16 cellular contexts compared by ENCODE assay signal in the genomic region with DNA sequence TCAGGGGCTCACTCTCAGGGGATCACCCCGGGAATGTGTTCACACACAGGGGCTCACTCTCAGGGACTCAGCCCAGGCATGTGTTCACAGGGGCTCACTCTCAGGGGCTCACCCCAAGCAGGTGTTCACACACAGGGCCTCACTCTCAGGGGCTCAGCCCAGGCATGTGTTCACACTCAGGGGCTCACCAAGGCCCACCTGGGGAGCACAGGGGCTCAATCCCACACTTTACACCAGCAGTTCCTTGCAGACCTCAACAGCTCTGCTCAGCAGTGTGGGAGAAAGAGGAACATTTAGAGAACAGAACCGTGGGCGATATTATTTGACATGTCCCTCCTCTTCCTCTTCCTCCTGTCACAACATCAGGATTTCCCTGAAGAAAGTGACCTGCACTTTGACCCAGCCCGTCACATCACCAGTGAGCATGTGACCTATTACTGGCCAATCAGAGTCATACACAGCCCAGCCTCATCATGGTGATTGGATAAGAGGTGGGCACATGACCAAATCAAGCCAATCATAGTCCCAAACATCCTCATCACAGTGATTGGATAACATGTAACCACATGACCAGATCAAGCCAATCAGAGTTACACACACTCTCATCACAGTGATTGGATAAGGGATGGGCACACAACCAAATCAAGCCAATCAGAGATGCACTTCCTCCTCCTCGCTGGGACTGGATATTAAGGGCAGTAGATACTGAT.
DNase-seq lines count a peak whose midpoint lies in the region; ATAC-seq and TF ChIP-seq lines count a peak whose summit lies in the region.
"Had no signal": no experiment of that assay in that cellular context is flagged by ENCODE, and none has a peak within 500 bp of the region (broad histone marks: within the 10 kb centered on the region; RNA-seq: fewer than 3 reads in every experiment).

No MANE protein-coding gene starts in this region.

- no peaks in the 10 kb centered on the region for H3K4me1 Mint-ChIP-seq in activated CD8-positive, alpha-beta T cell treated with anti-CD3 and anti-CD28 coated beads for 36 hours (ENCODE audit: low read depth)
- H3K4me1 Mint-ChIP-seq in activated CD8-positive, alpha-beta T cell treated with anti-CD3 and anti-CD28 coated beads, Interleukin-2, amount 10 ng/mL, durations not matched to agents 7 days and 5 days (ENCODE audit: low read depth): no peaks in the 10 kb centered on the region
- H3K4me1 Mint-ChIP-seq in activated T-helper 17 cell treated with anti-CD3 and anti-CD28 coated beads, Interleukin-2, amount 50 U/mL, for 72 hours: no peaks in the 10 kb centered on the region
- H3K4me1 Mint-ChIP-seq in activated T-helper 1 cell treated with anti-CD3 and anti-CD28 coated beads, Interleukin-12 subunit alpha, Interleukin-12 subunit beta, Interleukin-2, Interleukin-4 antibody, amounts not matched to agents 30 ng/mL and 10 ng/mL and 1 ng/mL, durations not matched to agents 14 hours and 24 hours and 36 hours (ENCODE audit: low read depth): no peaks in the 10 kb centered on the region
- H3K4me1 Mint-ChIP-seq: T-helper 17 cell had no signal

- no peaks in the 10 kb centered on the region for H3K36me3 ChIP-seq in Karpas-422 (ENCODE audit: insufficient read depth, low read length)
- H3K36me3 ChIP-seq in upper lobe of right lung: no peaks in the 10 kb centered on the region
- H3K36me3 ChIP-seq in left ventricle myocardium inferior: no peaks in the 10 kb centered on the region
- H3K36me3 ChIP-seq in GM23248 (ENCODE audit: low read depth): no peaks in the 10 kb centered on the region

- H4K20me1 ChIP-seq in Karpas-422 (ENCODE audit: insufficient read depth, low read depth, low read length) (no peaks in the 10 kb centered on the region), GM23248 (ENCODE audit: insufficient read depth) (no peaks in the 10 kb centered on the region)

- no peak overlapping the region for H3K4me3 Mint-ChIP-seq in activated CD8-positive, alpha-beta T cell treated with anti-CD3 and anti-CD28 coated beads for 36 hours
- no peak overlapping the region for H3K4me3 Mint-ChIP-seq in activated CD8-positive, alpha-beta T cell treated with anti-CD3 and anti-CD28 coated beads, Interleukin-2, amount 10 ng/mL, durations not matched to agents 7 days and 5 days
- H3K4me3 Mint-ChIP-seq in activated T-helper 17 cell treated with anti-CD3 and anti-CD28 coated beads, Interleukin-2, amount 50 U/mL, for 72 hours: no peak overlapping the region
- H3K4me3 Mint-ChIP-seq in activated T-helper 1 cell treated with anti-CD3 and anti-CD28 coated beads, Interleukin-12 subunit alpha, Interleukin-12 subunit beta, Interleukin-2, Interleukin-4 antibody, amounts not matched to agents 30 ng/mL and 10 ng/mL and 1 ng/mL, durations not matched to agents 14 hours and 24 hours and 36 hours: no peak overlapping the region
- H3K4me3 Mint-ChIP-seq: activated T-cell treated with anti-CD3 and anti-CD28 coated beads, Interleukin-2, amount 50 U/mL, for 24 hours; T-helper 17 cell; type B pancreatic cell had no signal

- H3K9ac ChIP-seq in Karpas-422 (ENCODE audit: low read length) (no peak overlapping the region), GM23248 (no peak overlapping the region)

- no peak overlapping the region for H3K27ac ChIP-seq in Karpas-422 (ENCODE audit: low read length)
- H3K27ac ChIP-seq in upper lobe of right lung: no peak overlapping the region
- H3K27ac ChIP-seq in left ventricle myocardium inferior (replicated peaks): no peak overlapping the region
- no peak overlapping the region for H3K27ac ChIP-seq in GM23248

- H3K9me2 ChIP-seq in Karpas-422 (replicated peaks; ENCODE audit: insufficient read depth, low read length) (no peaks in the 10 kb centered on the region), GM23248 (ENCODE audit: insufficient read depth) (no peaks in the 10 kb centered on the region)

- H3K9me3 ChIP-seq in Karpas-422 (ENCODE audit: low read length) (peaks cover 7% of the 10 kb centered on the region; the same call in 1 of the 2 replicates), upper lobe of right lung (no peaks in the 10 kb centered on the region), left ventricle myocardium inferior (replicated peaks) (no peaks in the 10 kb centered on the region), GM23248 (ENCODE audit: low read depth) (no peaks in the 10 kb centered on the region)

- H3K27me3 ChIP-seq in Karpas-422 (ENCODE audit: low read length): no peaks in the 10 kb centered on the region
- H3K27me3 ChIP-seq in upper lobe of right lung: peaks cover 25% of the 10 kb centered on the region
- peaks cover 91% of the 10 kb centered on the region for H3K27me3 ChIP-seq in left ventricle myocardium inferior (ENCODE audit: low read depth)
- H3K27me3 ChIP-seq in GM23248 (replicated peaks; ENCODE audit: insufficient read depth): no peaks in the 10 kb centered on the region

- in situ Hi-C loops in GM23248 (cut with MboI): no loop called here

- no peaks in the 10 kb centered on the region for H3F3A ChIP-seq in GM23248 (ENCODE audit: insufficient read depth)

- no peaks in the 10 kb centered on the region for H3K9me3 Mint-ChIP-seq in activated CD8-positive, alpha-beta T cell treated with anti-CD3 and anti-CD28 coated beads for 36 hours
- no peaks in the 10 kb centered on the region for H3K9me3 Mint-ChIP-seq in activated CD8-positive, alpha-beta T cell treated with anti-CD3 and anti-CD28 coated beads, Interleukin-2, amount 10 ng/mL, durations not matched to agents 7 days and 5 days (ENCODE audit: insufficient read depth)
- H3K9me3 Mint-ChIP-seq in activated T-helper 17 cell treated with anti-CD3 and anti-CD28 coated beads, Interleukin-2, amount 50 U/mL, for 72 hours: peaks cover 3% of the 10 kb centered on the region
- no peaks in the 10 kb centered on the region for H3K9me3 Mint-ChIP-seq in activated T-helper 1 cell treated with anti-CD3 and anti-CD28 coated beads, Interleukin-12 subunit alpha, Interleukin-12 subunit beta, Interleukin-2, Interleukin-4 antibody, amounts not matched to agents 30 ng/mL and 10 ng/mL and 1 ng/mL, durations not matched to agents 14 hours and 24 hours and 36 hours
- H3K9me3 Mint-ChIP-seq: activated T-cell treated with anti-CD3 and anti-CD28 coated beads, Interleukin-2, amount 50 U/mL, for 24 hours; type B pancreatic cell had no signal

- no peak overlapping the region for H3K27ac Mint-ChIP-seq in activated CD8-positive, alpha-beta T cell treated with anti-CD3 and anti-CD28 coated beads for 36 hours
- H3K27ac Mint-ChIP-seq in activated CD8-positive, alpha-beta T cell treated with anti-CD3 and anti-CD28 coated beads, Interleukin-2, amount 10 ng/mL, durations not matched to agents 7 days and 5 days: no peak overlapping the region
- no peak overlapping the region for H3K27ac Mint-ChIP-seq in activated T-helper 17 cell treated with anti-CD3 and anti-CD28 coated beads, Interleukin-2, amount 50 U/mL, for 72 hours
- no peak overlapping the region for H3K27ac Mint-ChIP-seq in activated T-helper 1 cell treated with anti-CD3 and anti-CD28 coated beads, Interleukin-12 subunit alpha, Interleukin-12 subunit beta, Interleukin-2, Interleukin-4 antibody, amounts not matched to agents 30 ng/mL and 10 ng/mL and 1 ng/mL, durations not matched to agents 14 hours and 24 hours and 36 hours
- H3K27ac Mint-ChIP-seq: activated T-cell treated with anti-CD3 and anti-CD28 coated beads, Interleukin-2, amount 50 U/mL, for 24 hours; T-helper 17 cell; type B pancreatic cell had no signal

- WGBS in GM23248 (ENCODE audit: low coverage in 1 of 2, low lambda C conversion rate in 2 of 2, missing lambda C conversion rate in 2 of 2), 2 experiments: 52 to 53% methylated on average over 5 of the region's 5 CpGs

- peak; percentile 7 for DNase-seq in activated CD8-positive, alpha-beta T cell treated with anti-CD3 and anti-CD28 coated beads for 36 hours
- DNase-seq in activated CD8-positive, alpha-beta T cell treated with anti-CD3 and anti-CD28 coated beads, Interleukin-2, amount 10 ng/mL, durations not matched to agents 7 days and 5 days: no peak
- DNase-seq in Karpas-422 (peak; percentile 47), upper lobe of right lung (no peak), left ventricle myocardium inferior (no peak), GM23248 (no peak)
- no peak for DNase-seq in activated T-helper 1 cell treated with anti-CD3 and anti-CD28 coated beads, Interleukin-12 subunit alpha, Interleukin-12 subunit beta, Interleukin-2, Interleukin-4 antibody, amounts not matched to agents 30 ng/mL and 10 ng/mL and 1 ng/mL, durations not matched to agents 14 hours and 24 hours and 36 hours (ENCODE audit: low spot score)
- DNase-seq: activated CD4-positive, alpha-beta T cell treated with anti-CD3 and anti-CD28 coated beads, Interleukin-2, amount 50 U/mL, for 1 hour; activated T-cell treated with anti-CD3 and anti-CD28 coated beads, Interleukin-2, amount 50 U/mL, for 24 hours; effector memory CD4-positive, alpha-beta T cell; NCI-H2029; RPMI8226; stimulated activated CD4-positive, alpha-beta T cell treated with anti-CD3 and anti-CD28 coated beads, Interleukin-4, amount 100 ng/mL, for 4 hours; T-helper 17 cell had no signal

- CTCF ChIA-PET in activated CD8-positive, alpha-beta T cell treated with anti-CD3 and anti-CD28 coated beads for 36 hours (lab: Charles Lee): no interaction called here
- CTCF ChIA-PET in activated CD8-positive, alpha-beta T cell treated with anti-CD3 and anti-CD28 coated beads, Interleukin-2, amount 10 ng/mL, durations not matched to agents 7 days and 5 days (lab: Charles Lee): no interaction called here

- intact Hi-C loops in activated CD8-positive, alpha-beta T cell treated with anti-CD3 and anti-CD28 coated beads for 36 hours (cut with micrococcal nuclease): no loop called here
- intact Hi-C loops in upper lobe of right lung (cut with DNase I): no loop called here
- intact Hi-C loops in left ventricle myocardium inferior (cut with micrococcal nuclease): no loop called here
- intact Hi-C loops in activated T-helper 1 cell treated with anti-CD3 and anti-CD28 coated beads, Interleukin-12 subunit alpha, Interleukin-12 subunit beta, Interleukin-2, Interleukin-4 antibody, amounts not matched to agents 30 ng/mL and 10 ng/mL and 1 ng/mL, durations not matched to agents 14 hours and 24 hours and 36 hours (cut with micrococcal nuclease): no loop called here

- H2AFZ ChIP-seq in Karpas-422 (ENCODE audit: low read length) (no peak overlapping the region), GM23248 (no peak overlapping the region)

- peak; percentile 61 for ATAC-seq in activated CD8-positive, alpha-beta T cell treated with anti-CD3 and anti-CD28 coated beads for 36 hours
- ATAC-seq in activated CD8-positive, alpha-beta T cell treated with anti-CD3 and anti-CD28 coated beads, Interleukin-2, amount 10 ng/mL, durations not matched to agents 7 days and 5 days: no peak
- ATAC-seq in activated T-helper 17 cell treated with anti-CD3 and anti-CD28 coated beads, Interleukin-2, amount 50 U/mL, for 72 hours (replicated peaks): peak; percentile 89
- peak; percentile 43 for ATAC-seq in upper lobe of right lung
- ATAC-seq: T-helper 17 cell had no signal

- no peaks in the 10 kb centered on the region for H3K36me3 Mint-ChIP-seq in activated CD8-positive, alpha-beta T cell treated with anti-CD3 and anti-CD28 coated beads for 36 hours (ENCODE audit: low read depth)
- no peaks in the 10 kb centered on the region for H3K36me3 Mint-ChIP-seq in activated CD8-positive, alpha-beta T cell treated with anti-CD3 and anti-CD28 coated beads, Interleukin-2, amount 10 ng/mL, durations not matched to agents 7 days and 5 days (ENCODE audit: low read depth)
- no peaks in the 10 kb centered on the region for H3K36me3 Mint-ChIP-seq in activated T-helper 17 cell treated with anti-CD3 and anti-CD28 coated beads, Interleukin-2, amount 50 U/mL, for 72 hours (ENCODE audit: low read depth)
- H3K36me3 Mint-ChIP-seq in activated T-helper 1 cell treated with anti-CD3 and anti-CD28 coated beads, Interleukin-12 subunit alpha, Interleukin-12 subunit beta, Interleukin-2, Interleukin-4 antibody, amounts not matched to agents 30 ng/mL and 10 ng/mL and 1 ng/mL, durations not matched to agents 14 hours and 24 hours and 36 hours (ENCODE audit: low read depth): no peaks in the 10 kb centered on the region
- H3K36me3 Mint-ChIP-seq: type B pancreatic cell had no signal

- H3K4me2 ChIP-seq in Karpas-422 (ENCODE audit: low read depth, low read length, poor library complexity, severe bottlenecking) (no peak overlapping the region), GM23248 (ENCODE audit: unreplicated experiment) (no peak overlapping the region)

- H3K27me3 Mint-ChIP-seq in activated CD8-positive, alpha-beta T cell treated with anti-CD3 and anti-CD28 coated beads for 36 hours: peaks cover 10% of the 10 kb centered on the region
- H3K27me3 Mint-ChIP-seq in activated CD8-positive, alpha-beta T cell treated with anti-CD3 and anti-CD28 coated beads, Interleukin-2, amount 10 ng/mL, durations not matched to agents 7 days and 5 days (ENCODE audit: low read depth): peaks cover 4% of the 10 kb centered on the region
- peaks cover 35% of the 10 kb centered on the region for H3K27me3 Mint-ChIP-seq in activated T-helper 17 cell treated with anti-CD3 and anti-CD28 coated beads, Interleukin-2, amount 50 U/mL, for 72 hours
- H3K27me3 Mint-ChIP-seq in activated T-helper 1 cell treated with anti-CD3 and anti-CD28 coated beads, Interleukin-12 subunit alpha, Interleukin-12 subunit beta, Interleukin-2, Interleukin-4 antibody, amounts not matched to agents 30 ng/mL and 10 ng/mL and 1 ng/mL, durations not matched to agents 14 hours and 24 hours and 36 hours (ENCODE audit: insufficient read depth): no peaks in the 10 kb centered on the region

- no peak overlapping the region for H3K4me3 ChIP-seq in Karpas-422 (ENCODE audit: low read length)
- H3K4me3 ChIP-seq in upper lobe of right lung: no peak overlapping the region
- no peak overlapping the region for H3K4me3 ChIP-seq in left ventricle myocardium inferior
- no peak overlapping the region for H3K4me3 ChIP-seq in GM23248

- no peaks in the 10 kb centered on the region for H3K79me2 ChIP-seq in Karpas-422 (ENCODE audit: low read length)
- H3K79me2 ChIP-seq in GM23248 (ENCODE audit: insufficient read depth): no peaks in the 10 kb centered on the region

- H3K4me1 ChIP-seq in Karpas-422 (ENCODE audit: low read length) (no peaks in the 10 kb centered on the region), upper lobe of right lung (no peaks in the 10 kb centered on the region), left ventricle myocardium inferior (no peaks in the 10 kb centered on the region), GM23248 (ENCODE audit: insufficient read depth) (no peaks in the 10 kb centered on the region)

- POLR2A ChIA-PET in activated CD8-positive, alpha-beta T cell treated with anti-CD3 and anti-CD28 coated beads for 36 hours (lab: Charles Lee): no interaction called here
- POLR2A ChIA-PET in activated CD8-positive, alpha-beta T cell treated with anti-CD3 and anti-CD28 coated beads, Interleukin-2, amount 10 ng/mL, durations not matched to agents 7 days and 5 days (lab: Charles Lee): no interaction called here

- no peak for TF ChIP-seq CTCF in activated CD8-positive, alpha-beta T cell treated with anti-CD3 and anti-CD28 coated beads for 36 hours (IDR thresholded peaks at IDR 0.05)
- TF ChIP-seq CTCF in upper lobe of right lung (IDR thresholded peaks at IDR 0.05) (no peak), left ventricle myocardium inferior (IDR thresholded peaks at IDR 0.05; ENCODE audit: borderline replicate concordance) (no peak)

Comparison
In these comparisons a context has a peak if more than half of its experiments do, and no peak if none do; other contexts are left out.
1. DNase-seq: peak in activated CD8-positive, alpha-beta T cell treated with anti-CD3 and anti-CD28 coated beads for 36 hours (single experiment) and Karpas-422 (single experiment); none in activated CD8-positive, alpha-beta T cell treated with anti-CD3 and anti-CD28 coated beads, Interleukin-2, amount 10 ng/mL, durations not matched to agents 7 days and 5 days (single experiment), upper lobe of right lung (single experiment), left ventricle myocardium inferior (single experiment), activated T-helper 1 cell treated with anti-CD3 and anti-CD28 coated beads, Interleukin-12 subunit alpha, Interleukin-12 subunit beta, Interleukin-2, Interleukin-4 antibody, amounts not matched to agents 30 ng/mL and 10 ng/mL and 1 ng/mL, durations not matched to agents 14 hours and 24 hours and 36 hours (single experiment) and GM23248 (single experiment).